Comparison of ENCODE assay signal across 17 cellular contexts in genomic region chr3:18843188-18843587, GRCh38.
DNase-seq lines count a peak whose midpoint lies in the region; ATAC-seq and TF ChIP-seq lines count a peak whose summit lies in the region.
"Had no signal": no experiment of that assay in that cellular context is flagged by ENCODE, and none has a peak within 500 bp of the region (broad histone marks: within the 10 kb centered on the region; RNA-seq: fewer than 3 reads in every experiment).

No MANE protein-coding gene starts in this region.

- H3K27me3 Mint-ChIP-seq in MCF 10A (ENCODE audit: insufficient read depth, unreplicated experiment) = no peaks in the 10 kb centered on the region
- no peaks in the 10 kb centered on the region for H3K27me3 Mint-ChIP-seq in nephron progenitor cell (ENCODE audit: low read depth, poor library complexity)
- no peaks in the 10 kb centered on the region for H3K27me3 Mint-ChIP-seq in T-cell
- H3K27me3 Mint-ChIP-seq: CD4-positive, alpha-beta memory T cell had no signal

- H3K9me3 Mint-ChIP-seq in MCF 10A (ENCODE audit: unreplicated experiment) = no peaks in the 10 kb centered on the region
- no peaks in the 10 kb centered on the region for H3K9me3 Mint-ChIP-seq in nephron progenitor cell
- H3K9me3 Mint-ChIP-seq in T-cell = no peaks in the 10 kb centered on the region

- H3K36me3 ChIP-seq in OCI-LY7 (ENCODE audit: insufficient read depth, low read length) = no peaks in the 10 kb centered on the region

- TF ChIP-seq CTCF in MCF 10A (IDR thresholded peaks at IDR 0.05; ENCODE audit: unreplicated experiment) (no peak), OCI-LY7 (conservative IDR thresholded peaks at IDR 0.05; ENCODE audit: low read length) (no peak), nephron progenitor cell (IDR thresholded peaks at IDR 0.05) (no peak)

- H3K4me2 ChIP-seq in OCI-LY7 (ENCODE audit: low read length) = no peak overlapping the region
- H3K4me2 ChIP-seq: GM23338 had no signal

- H3K9me3 ChIP-seq in OCI-LY7 (ENCODE audit: low read length) = no peaks in the 10 kb centered on the region

- DNase-seq in T47D (ENCODE audit: low read depth in 1 of 2, low spot score in 1 of 2) (peak; percentile 20 to 100), MCF 10A (ENCODE audit: unreplicated experiment) (no peak), OCI-LY7 (ENCODE audit: low spot score) (no peak), nephron progenitor cell (no peak), T-cell (no peak)
- DNase-seq: 8988T; C1 segment of cervical spinal cord; Calu3; CD4-positive, alpha-beta memory T cell; COR-L47; DMS53; DMS79 treated with DMSO at 0.1 percent for 48 hours; GF-D8; HCEC 1CT had no signal

- in situ Hi-C loops in T47D (cut with HindIII; ENCODE audit: low pct_unique_long_range_greater_than_20kb, low sequenced_read_pairs) = no loop called here

- peak overlapping the region; percentile 78; the same call in 1 of the 2 replicates for H2AFZ ChIP-seq in OCI-LY7 (ENCODE audit: low read length)

- no peaks in the 10 kb centered on the region for H3K79me2 ChIP-seq in OCI-LY7 (ENCODE audit: insufficient read depth, low read depth, low read length)

- CTCF ChIA-PET in MCF 10A (lab: Yijun Ruan, JAX) (interaction anchor here (0.8 kb wide), 1 partner anchor 958 kb away, joined by 3 read pairs; no protein-coding TSS in a partner anchor), OCI-LY7 (lab: Charles Lee; ENCODE audit: unreplicated experiment) (no interaction called here), T-cell (lab: Charles Lee) (no interaction called here)

- no peak overlapping the region for H3K27ac Mint-ChIP-seq in MCF 10A (ENCODE audit: low read depth, unreplicated experiment)
- H3K27ac Mint-ChIP-seq in nephron progenitor cell = peak overlapping the region; percentile 29
- H3K27ac Mint-ChIP-seq in T-cell = no peak overlapping the region
- H3K27ac Mint-ChIP-seq: CD4-positive, alpha-beta memory T cell; GM23338 had no signal

- ATAC-seq in HG03342 (IDR thresholded peaks at IDR 0.05; ENCODE audit: unreplicated experiment) (no peak), HG02678 (IDR thresholded peaks at IDR 0.05; ENCODE audit: unreplicated experiment) (no peak), T-cell (replicated peaks in 1 of 4) (no peak)
- ATAC-seq: GM23338 had no signal

- H4K20me1 ChIP-seq in OCI-LY7 (ENCODE audit: insufficient read depth, low read length) = no peaks in the 10 kb centered on the region

- H3K4me3 ChIP-seq in OCI-LY7 (ENCODE audit: low read depth, low read length, poor library complexity, severe bottlenecking) = no peak overlapping the region
- H3K4me3 ChIP-seq: GM23338 had no signal

- H3K4me1 Mint-ChIP-seq in MCF 10A (ENCODE audit: insufficient read depth, unreplicated experiment) = peaks cover 10% of the 10 kb centered on the region
- H3K4me1 Mint-ChIP-seq in nephron progenitor cell = peaks cover 11% of the 10 kb centered on the region
- peaks cover 15 to 40% (median 18%) of the 10 kb centered on the region in 3 donors for H3K4me1 Mint-ChIP-seq in T-cell

- H3K4me1 ChIP-seq in OCI-LY7 (ENCODE audit: insufficient read depth, low read length, poor library complexity, severe bottlenecking) = peaks cover 23% of the 10 kb centered on the region

- BruUV-seq in MCF 10A (replicated peaks; lab: Mats Ljungman, UMichigan) (no TSS peak), OCI-LY7 (replicated peaks; lab: Mats Ljungman, UMichigan) (no TSS peak)

- no peak overlapping the region for H3K27ac ChIP-seq in OCI-LY7 (ENCODE audit: low read depth, low read length, poor library complexity, severe bottlenecking)

- H3K4me3 Mint-ChIP-seq in MCF 10A (ENCODE audit: unreplicated experiment) = no peak overlapping the region
- no peak overlapping the region for H3K4me3 Mint-ChIP-seq in nephron progenitor cell
- H3K4me3 Mint-ChIP-seq in T-cell = no peak overlapping the region
- H3K4me3 Mint-ChIP-seq: CD4-positive, alpha-beta memory T cell; GM23338 had no signal

- intact Hi-C loops in MCF 10A (cut with micrococcal nuclease) (no loop called here), OCI-LY7 (cut with micrococcal nuclease; ENCODE audit: unreplicated experiment) (no loop called here)

- H3K36me3 Mint-ChIP-seq in MCF 10A (ENCODE audit: insufficient read depth, unreplicated experiment) = no peaks in the 10 kb centered on the region
- no peaks in the 10 kb centered on the region for H3K36me3 Mint-ChIP-seq in nephron progenitor cell (ENCODE audit: low read depth)
- H3K36me3 Mint-ChIP-seq in T-cell = no peaks in the 10 kb centered on the region
- H3K36me3 Mint-ChIP-seq: CD4-positive, alpha-beta memory T cell had no signal

- H3K9me2 ChIP-seq in OCI-LY7 (ENCODE audit: insufficient read depth, low read length) = no peaks in the 10 kb centered on the region

- POLR2A ChIA-PET in MCF 10A (lab: Yijun Ruan, JAX) = no interaction called here
- POLR2A ChIA-PET in OCI-LY7 (lab: Charles Lee) = interaction anchor here (0.9 to 1.4 kb wide), 4 partner anchors 9 to 147 kb away, joined by 3 to 4 read pairs (median 4); no protein-coding TSS in a partner anchor
- POLR2A ChIA-PET in T-cell (lab: Charles Lee) = no interaction called here

Comparison
In these comparisons a context has a peak if more than half of its experiments do, and no peak if none do; other contexts are left out.
1. DNase-seq: peak in T47D (2 of 2); none in MCF 10A (single experiment), OCI-LY7 (single experiment), nephron progenitor cell (single experiment) and T-cell (0 of 34).